ENCODE assay signal across 16 cellular contexts in genomic region chr3:98600412-98601095, GRCh38. TPM values are rescaled to one million over a fixed set of nuclear protein-coding genes. Genes with fewer than 3 reads are reported as not detected.
DNase-seq lines count a peak whose midpoint lies in the region; ATAC-seq and TF ChIP-seq lines count a peak whose summit lies in the region.
"Had no signal": no experiment of that assay in that cellular context is flagged by ENCODE, and none has a peak within 500 bp of the region (broad histone marks: within the 10 kb centered on the region; RNA-seq: fewer than 3 reads in every experiment).

No MANE protein-coding gene starts in this region.

- ATAC-seq in GM18505 (IDR thresholded peaks at IDR 0.05; ENCODE audit: unreplicated experiment) (peak; percentile 50), GM19468 (IDR thresholded peaks at IDR 0.05; ENCODE audit: extremely low read depth, unreplicated experiment) (peak; percentile 69), HG02885 (IDR thresholded peaks at IDR 0.05; ENCODE audit: poor library complexity, unreplicated experiment) (peak; percentile 58), HG03565 (IDR thresholded peaks at IDR 0.05; ENCODE audit: unreplicated experiment) (peak; percentile 36), HG02884 (IDR thresholded peaks at IDR 0.05; ENCODE audit: unreplicated experiment) (no peak)
- ATAC-seq: naive thymus-derived CD4-positive, alpha-beta T cell had no signal

- no peaks in the 10 kb centered on the region for H3K4me1 ChIP-seq in CD4-positive, alpha-beta memory T cell (ENCODE audit: insufficient read depth, low read length)

- peaks cover 0 to 2% (median 0%) of the 10 kb centered on the region in 8 donors for H3K9me3 Mint-ChIP-seq in CD4-positive, alpha-beta memory T cell
- H3K9me3 Mint-ChIP-seq: activated CD4-positive, alpha-beta memory T cell treated with anti-CD3 and anti-CD28 coated beads, Interleukin-2, amount 10 ng/mL, durations not matched to agents 7 days and 5 days had no signal

- intact Hi-C loops in CD4-positive, alpha-beta memory T cell (cut with micrococcal nuclease) = loop anchor here (5.0 kb wide), 1 partner anchor 212 kb away; no protein-coding TSS in a partner anchor

- H3K36me3 Mint-ChIP-seq in CD4-positive, alpha-beta memory T cell = no peaks in the 10 kb centered on the region

- H3K4me3 ChIP-seq in CD4-positive, alpha-beta memory T cell (ENCODE audit: low read length in 2 of 2) = no peak overlapping the region
- H3K4me3 ChIP-seq: thyroid gland had no signal

- H3K36me3 ChIP-seq in CD4-positive, alpha-beta memory T cell (ENCODE audit: insufficient read depth, low read length) = no peaks in the 10 kb centered on the region
- H3K36me3 ChIP-seq: thyroid gland had no signal

- DNase-seq in superior temporal gyrus (ENCODE audit: extremely low spot score) (no peak), NCI-H748 treated with DMSO at 0.1 percent for 48 hours (lab: John Stamatoyannopoulos, UW) (no peak)
- DNase-seq in CD4-positive, alpha-beta memory T cell = no peak
- DNase-seq: activated CD4-positive, alpha-beta memory T cell treated with anti-CD3 and anti-CD28 coated beads, Interleukin-2, amount 10 ng/mL, durations not matched to agents 7 days and 5 days; dermis blood vessel endothelial cell; DMS79 treated with DMSO at 0.1 percent for 48 hours; foreskin fibroblast; naive thymus-derived CD4-positive, alpha-beta T cell; NCI-H1417 treated with DMSO at 0.1 percent for 48 hours; NK-92 treated with Interleukin-12 subunit alpha and Interleukin-12 subunit beta, amount 100 ng/mL, for 24 hours; thyroid gland had no signal

- no peak overlapping the region for H3K27ac ChIP-seq in CD4-positive, alpha-beta memory T cell (ENCODE audit: low read depth, low read length)
- H3K27ac ChIP-seq: thyroid gland had no signal

- no peaks in the 10 kb centered on the region for H3K27me3 ChIP-seq in CD4-positive, alpha-beta memory T cell (ENCODE audit: insufficient read depth, low read length)
- H3K27me3 ChIP-seq: thyroid gland had no signal

- H3K9me3 ChIP-seq in CD4-positive, alpha-beta memory T cell (ENCODE audit: control insufficient read depth in 1 of 2, low read length in 2 of 2) = no peaks in the 10 kb centered on the region
- H3K9me3 ChIP-seq: thyroid gland had no signal

- no peak overlapping the region for H3K27ac Mint-ChIP-seq in CD4-positive, alpha-beta memory T cell
- H3K27ac Mint-ChIP-seq: activated CD4-positive, alpha-beta memory T cell treated with anti-CD3 and anti-CD28 coated beads, Interleukin-2, amount 10 ng/mL, durations not matched to agents 7 days and 5 days; naive thymus-derived CD4-positive, alpha-beta T cell had no signal

- H3K4me1 Mint-ChIP-seq in CD4-positive, alpha-beta memory T cell = peaks cover 0 to 2% (median 0%) of the 10 kb centered on the region in 4 donors

- POLR2A ChIA-PET in CD4-positive, alpha-beta memory T cell (lab: Charles Lee; ENCODE audit: partially characterized antibody) = no interaction called here

- no peak for TF ChIP-seq POLR2A in GM18505 (IDR thresholded peaks at IDR 0.05; ENCODE audit: borderline replicate concordance, extremely low read depth, insufficient read depth, insufficient read length)

- CTCF ChIA-PET in CD4-positive, alpha-beta memory T cell (lab: Charles Lee; ENCODE audit: partially characterized antibody) = interaction anchor here (0.9 to 3.5 kb wide), 5 partner anchors 9 to 413 kb away, joined by 3 to 26 read pairs (median 5); partner anchors contain the start of gene CPOX

- peaks cover 2 to 9% of the 10 kb centered on the region in 2 donors for H3K27me3 Mint-ChIP-seq in CD4-positive, alpha-beta memory T cell

- H3K4me3 Mint-ChIP-seq in CD4-positive, alpha-beta memory T cell = no peak overlapping the region
- H3K4me3 Mint-ChIP-seq: activated CD4-positive, alpha-beta memory T cell treated with anti-CD3 and anti-CD28 coated beads, Interleukin-2, amount 10 ng/mL, durations not matched to agents 7 days and 5 days; naive thymus-derived CD4-positive, alpha-beta T cell had no signal

RNA-seq across cellular contexts. Expression of gene CPOX, which starts 7.1 kb away (rescaled TPM):
- total RNA-seq in CD4-positive, alpha-beta memory T cell = 10 to 100 TPM; 41.1 to 41.3 TPM
- polyA plus RNA-seq in CD4-positive, alpha-beta memory T cell = 1 to 10 TPM; 3.3 to 8.2 TPM
